Comparison of ENCODE assay signal across 8 cellular contexts in the genomic region with DNA sequence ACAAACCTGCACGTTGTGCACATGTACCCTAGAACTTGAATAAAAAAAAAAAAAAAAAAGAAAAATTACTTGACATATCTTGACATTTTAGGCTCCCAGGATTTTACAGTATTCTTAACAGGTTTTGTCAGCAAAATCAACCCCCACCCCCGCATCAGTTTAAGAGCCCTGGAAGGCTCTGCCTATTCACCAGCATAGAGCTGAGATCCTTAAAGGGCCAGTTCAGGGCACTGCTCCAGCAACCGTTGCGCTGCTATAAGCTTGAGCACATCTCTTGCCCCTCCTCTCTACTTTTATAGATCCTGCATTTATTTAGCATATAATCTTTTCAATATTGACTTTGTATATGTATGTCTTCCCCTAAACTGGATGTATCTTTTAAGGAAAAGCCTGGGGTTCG. TPM values are rescaled to one million over a fixed set of nuclear protein-coding genes. Genes with fewer than 3 reads are reported as not detected.
DNase-seq lines count a peak whose midpoint lies in the region; ATAC-seq and TF ChIP-seq lines count a peak whose summit lies in the region.

No MANE protein-coding gene starts in this region.

- ATAC-seq in GM18502 (IDR thresholded peaks at IDR 0.05; ENCODE audit: poor library complexity, unreplicated experiment) (peak; percentile 23), lower lobe of right lung (peak; percentile 65 to 74)

- H3K27me3 ChIP-seq in effector memory CD4-positive, alpha-beta T cell (replicated peaks; ENCODE audit: control insufficient read depth, insufficient read depth, low read length, poor library complexity, severe bottlenecking) = no peaks in the 10 kb centered on the region
- H3K27me3 ChIP-seq in lower lobe of right lung (ENCODE audit: low read depth) = no peaks in the 10 kb centered on the region

- peak overlapping the region; percentile 74 for H3K27ac ChIP-seq in effector memory CD4-positive, alpha-beta T cell (ENCODE audit: insufficient read depth, low read length, poor library complexity, severe bottlenecking)
- peak overlapping the region; percentile 88 for H3K27ac ChIP-seq in lower lobe of right lung

- peaks cover 7% of the 10 kb centered on the region for H3K36me3 ChIP-seq in effector memory CD4-positive, alpha-beta T cell (ENCODE audit: control insufficient read depth, insufficient read depth, low read length)
- peaks cover 21% of the 10 kb centered on the region for H3K36me3 ChIP-seq in lower lobe of right lung

- H3K4me3 ChIP-seq in WI38 (ENCODE audit: low read depth, low read length) = peak overlapping the region; percentile 93
- peak overlapping the region; percentile 69 for H3K4me3 ChIP-seq in effector memory CD4-positive, alpha-beta T cell (ENCODE audit: insufficient read depth, low read depth, low read length, poor library complexity, severe bottlenecking)
- H3K4me3 ChIP-seq in lower lobe of right lung = peak overlapping the region; percentile 91

- DNase-seq in ACHN = peak; percentile 45
- DNase-seq in MV-4-11 (lab: John Stamatoyannopoulos, UW) = peak; percentile 33
- no peak for DNase-seq in effector memory CD4-positive, alpha-beta T cell
- peak; percentile 61 for DNase-seq in lower lobe of right lung
- DNase-seq in stimulated activated CD8-positive, alpha-beta memory T cell treated with anti-CD3 and anti-CD28 coated beads, Interleukin-7, amount 100 ng/mL, for 4 hours (ENCODE audit: low read depth in 2 of 2) = peak; percentile 6 to 12
- no peak for DNase-seq in cortex of kidney (lab: John Stamatoyannopoulos, UW)

- H3K4me1 ChIP-seq in effector memory CD4-positive, alpha-beta T cell (ENCODE audit: control insufficient read depth, insufficient read depth, low read length, poor library complexity, severe bottlenecking) = peaks cover 16% of the 10 kb centered on the region
- peaks cover 38% of the 10 kb centered on the region for H3K4me1 ChIP-seq in lower lobe of right lung

- TF ChIP-seq CTCF in WI38 (IDR thresholded peaks at IDR 0.05; ENCODE audit: low read depth, low read length) = no peak
- no peak for TF ChIP-seq CTCF in lower lobe of right lung (IDR thresholded peaks at IDR 0.05)

- no peaks in the 10 kb centered on the region for H3K9me3 ChIP-seq in effector memory CD4-positive, alpha-beta T cell (ENCODE audit: control insufficient read depth, low read length)
- no peaks in the 10 kb centered on the region for H3K9me3 ChIP-seq in lower lobe of right lung

- intact Hi-C loops in lower lobe of right lung (cut with DNase I) = no loop called here

- in situ Hi-C loops in ACHN (cut with HindIII; ENCODE audit: low pct_ligation_motif_present, low pct_unique_long_range_greater_than_20kb, low sequenced_read_pairs) = no loop called here

RNA-seq across cellular contexts. Expression of a gene that starts 0.7 kb away (rescaled TPM):
- 78.2 TPM for total RNA-seq in lower lobe of right lung

RNA-seq across cellular contexts. Expression of a gene that starts 35.2 kb away (rescaled TPM):
- total RNA-seq in lower lobe of right lung = 190 TPM

RNA-seq across cellular contexts. Expression of a gene that starts 45.2 kb away (rescaled TPM):
- total RNA-seq in lower lobe of right lung = 32.9 TPM

RNA-seq across cellular contexts. Expression of a gene that starts 55.8 kb away (rescaled TPM):
- total RNA-seq in lower lobe of right lung = 297 TPM

Comparison
In these comparisons a context has a peak if more than half of its experiments do, and no peak if none do; other contexts are left out.
1. DNase-seq: peak in ACHN (single experiment), MV-4-11 (single experiment), lower lobe of right lung (single experiment) and stimulated activated CD8-positive, alpha-beta memory T cell treated with anti-CD3 and anti-CD28 coated beads, Interleukin-7, amount 100 ng/mL, for 4 hours (2 of 2); none in effector memory CD4-positive, alpha-beta T cell (0 of 3) and cortex of kidney (single experiment).
2. Peak in every context shown above with its lines, with median percentiles within 50 percentile points of each other: H3K4me3 ChIP-seq.